1 cellular context compared by ENCODE assay signal in the genomic region with DNA sequence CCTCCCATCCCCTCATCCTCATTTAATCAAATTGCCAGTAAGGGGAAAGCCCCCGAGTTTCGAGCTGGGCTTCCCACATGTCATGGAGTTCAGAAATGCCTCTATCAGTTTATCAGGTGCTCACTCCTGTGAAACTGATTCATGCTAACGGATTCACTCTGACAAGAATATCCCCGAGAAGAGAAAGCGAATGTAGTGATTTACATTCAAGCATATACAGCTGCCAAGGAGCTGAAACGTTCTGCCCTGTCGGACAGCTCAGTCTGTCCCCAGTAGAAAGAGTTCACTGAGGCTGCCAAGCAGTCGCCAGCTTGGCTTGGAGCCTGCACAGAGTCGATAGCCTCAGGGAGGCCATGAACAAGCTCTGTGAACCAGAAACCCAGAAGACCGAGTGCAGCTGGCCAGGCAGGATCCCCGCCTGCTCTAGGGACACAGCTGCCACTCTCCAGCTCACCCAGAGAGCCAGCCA.
TF ChIP-seq lines count a peak whose summit lies in the region.

No MANE protein-coding gene starts in this region.

TF ChIP-seq in GM23338, 12 proteins besides CTCF, POLR2A, EP300 and RAD21 (continued from another document):
- TF ChIP-seq, protein P1, sequence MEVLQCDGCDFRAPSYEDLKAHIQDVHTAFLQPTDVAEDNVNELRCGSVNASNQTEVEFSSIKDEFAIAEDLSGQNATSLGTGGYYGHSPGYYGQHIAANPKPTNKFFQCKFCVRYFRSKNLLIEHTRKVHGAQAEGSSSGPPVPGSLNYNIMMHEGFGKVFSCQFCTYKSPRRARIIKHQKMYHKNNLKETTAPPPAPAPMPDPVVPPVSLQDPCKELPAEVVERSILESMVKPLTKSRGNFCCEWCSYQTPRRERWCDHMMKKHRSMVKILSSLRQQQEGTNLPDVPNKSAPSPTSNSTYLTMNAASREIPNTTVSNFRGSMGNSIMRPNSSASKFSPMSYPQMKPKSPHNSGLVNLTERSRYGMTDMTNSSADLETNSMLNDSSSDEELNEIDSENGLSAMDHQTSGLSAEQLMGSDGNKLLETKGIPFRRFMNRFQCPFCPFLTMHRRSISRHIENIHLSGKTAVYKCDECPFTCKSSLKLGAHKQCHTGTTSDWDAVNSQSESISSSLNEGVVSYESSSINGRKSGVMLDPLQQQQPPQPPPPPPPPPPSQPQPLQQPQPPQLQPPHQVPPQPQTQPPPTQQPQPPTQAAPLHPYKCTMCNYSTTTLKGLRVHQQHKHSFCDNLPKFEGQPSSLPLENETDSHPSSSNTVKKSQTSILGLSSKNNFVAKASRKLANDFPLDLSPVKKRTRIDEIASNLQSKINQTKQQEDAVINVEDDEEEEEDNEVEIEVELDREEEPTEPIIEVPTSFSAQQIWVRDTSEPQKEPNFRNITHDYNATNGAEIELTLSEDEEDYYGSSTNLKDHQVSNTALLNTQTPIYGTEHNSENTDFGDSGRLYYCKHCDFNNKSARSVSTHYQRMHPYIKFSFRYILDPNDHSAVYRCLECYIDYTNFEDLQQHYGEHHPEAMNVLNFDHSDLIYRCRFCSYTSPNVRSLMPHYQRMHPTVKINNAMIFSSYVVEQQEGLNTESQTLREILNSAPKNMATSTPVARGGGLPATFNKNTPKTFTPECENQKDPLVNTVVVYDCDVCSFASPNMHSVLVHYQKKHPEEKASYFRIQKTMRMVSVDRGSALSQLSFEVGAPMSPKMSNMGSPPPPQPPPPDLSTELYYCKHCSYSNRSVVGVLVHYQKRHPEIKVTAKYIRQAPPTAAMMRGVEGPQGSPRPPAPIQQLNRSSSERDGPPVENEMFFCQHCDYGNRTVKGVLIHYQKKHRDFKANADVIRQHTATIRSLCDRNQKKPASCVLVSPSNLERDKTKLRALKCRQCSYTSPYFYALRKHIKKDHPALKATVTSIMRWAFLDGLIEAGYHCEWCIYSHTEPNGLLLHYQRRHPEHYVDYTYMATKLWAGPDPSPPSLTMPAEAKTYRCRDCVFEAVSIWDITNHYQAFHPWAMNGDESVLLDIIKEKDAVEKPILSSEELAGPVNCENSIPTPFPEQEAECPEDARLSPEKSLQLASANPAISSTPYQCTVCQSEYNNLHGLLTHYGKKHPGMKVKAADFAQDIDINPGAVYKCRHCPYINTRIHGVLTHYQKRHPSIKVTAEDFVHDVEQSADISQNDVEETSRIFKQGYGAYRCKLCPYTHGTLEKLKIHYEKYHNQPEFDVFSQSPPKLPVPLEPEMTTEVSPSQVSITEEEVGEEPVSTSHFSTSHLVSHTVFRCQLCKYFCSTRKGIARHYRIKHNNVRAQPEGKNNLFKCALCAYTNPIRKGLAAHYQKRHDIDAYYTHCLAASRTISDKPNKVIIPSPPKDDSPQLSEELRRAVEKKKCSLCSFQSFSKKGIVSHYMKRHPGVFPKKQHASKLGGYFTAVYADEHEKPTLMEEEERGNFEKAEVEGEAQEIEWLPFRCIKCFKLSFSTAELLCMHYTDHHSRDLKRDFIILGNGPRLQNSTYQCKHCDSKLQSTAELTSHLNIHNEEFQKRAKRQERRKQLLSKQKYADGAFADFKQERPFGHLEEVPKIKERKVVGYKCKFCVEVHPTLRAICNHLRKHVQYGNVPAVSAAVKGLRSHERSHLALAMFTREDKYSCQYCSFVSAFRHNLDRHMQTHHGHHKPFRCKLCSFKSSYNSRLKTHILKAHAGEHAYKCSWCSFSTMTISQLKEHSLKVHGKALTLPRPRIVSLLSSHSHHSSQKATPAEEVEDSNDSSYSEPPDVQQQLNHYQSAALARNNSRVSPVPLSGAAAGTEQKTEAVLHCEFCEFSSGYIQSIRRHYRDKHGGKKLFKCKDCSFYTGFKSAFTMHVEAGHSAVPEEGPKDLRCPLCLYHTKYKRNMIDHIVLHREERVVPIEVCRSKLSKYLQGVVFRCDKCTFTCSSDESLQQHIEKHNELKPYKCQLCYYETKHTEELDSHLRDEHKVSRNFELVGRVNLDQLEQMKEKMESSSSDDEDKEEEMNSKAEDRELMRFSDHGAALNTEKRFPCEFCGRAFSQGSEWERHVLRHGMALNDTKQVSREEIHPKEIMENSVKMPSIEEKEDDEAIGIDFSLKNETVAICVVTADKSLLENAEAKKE (CRISPR knock-in tag; IDR thresholded peaks at IDR 0.05) = no peak
- no peak for TF ChIP-seq ZNF331 (CRISPR knock-in tag; IDR thresholded peaks at IDR 0.05; ENCODE audit: low read depth)
- TF ChIP-seq POLR2AphosphoS5 (IDR thresholded peaks at IDR 0.05; ENCODE audit: low read depth) = no peak
- TF ChIP-seq, protein P2, sequence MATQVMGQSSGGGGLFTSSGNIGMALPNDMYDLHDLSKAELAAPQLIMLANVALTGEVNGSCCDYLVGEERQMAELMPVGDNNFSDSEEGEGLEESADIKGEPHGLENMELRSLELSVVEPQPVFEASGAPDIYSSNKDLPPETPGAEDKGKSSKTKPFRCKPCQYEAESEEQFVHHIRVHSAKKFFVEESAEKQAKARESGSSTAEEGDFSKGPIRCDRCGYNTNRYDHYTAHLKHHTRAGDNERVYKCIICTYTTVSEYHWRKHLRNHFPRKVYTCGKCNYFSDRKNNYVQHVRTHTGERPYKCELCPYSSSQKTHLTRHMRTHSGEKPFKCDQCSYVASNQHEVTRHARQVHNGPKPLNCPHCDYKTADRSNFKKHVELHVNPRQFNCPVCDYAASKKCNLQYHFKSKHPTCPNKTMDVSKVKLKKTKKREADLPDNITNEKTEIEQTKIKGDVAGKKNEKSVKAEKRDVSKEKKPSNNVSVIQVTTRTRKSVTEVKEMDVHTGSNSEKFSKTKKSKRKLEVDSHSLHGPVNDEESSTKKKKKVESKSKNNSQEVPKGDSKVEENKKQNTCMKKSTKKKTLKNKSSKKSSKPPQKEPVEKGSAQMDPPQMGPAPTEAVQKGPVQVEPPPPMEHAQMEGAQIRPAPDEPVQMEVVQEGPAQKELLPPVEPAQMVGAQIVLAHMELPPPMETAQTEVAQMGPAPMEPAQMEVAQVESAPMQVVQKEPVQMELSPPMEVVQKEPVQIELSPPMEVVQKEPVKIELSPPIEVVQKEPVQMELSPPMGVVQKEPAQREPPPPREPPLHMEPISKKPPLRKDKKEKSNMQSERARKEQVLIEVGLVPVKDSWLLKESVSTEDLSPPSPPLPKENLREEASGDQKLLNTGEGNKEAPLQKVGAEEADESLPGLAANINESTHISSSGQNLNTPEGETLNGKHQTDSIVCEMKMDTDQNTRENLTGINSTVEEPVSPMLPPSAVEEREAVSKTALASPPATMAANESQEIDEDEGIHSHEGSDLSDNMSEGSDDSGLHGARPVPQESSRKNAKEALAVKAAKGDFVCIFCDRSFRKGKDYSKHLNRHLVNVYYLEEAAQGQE (IDR thresholded peaks at IDR 0.05; ENCODE audit: unreplicated experiment) = no peak
